In genomic region chr11:134412508-134413333, GRCh38 we compare ENCODE assay signal across 8 cellular contexts. TPM values are rescaled to one million over a fixed set of nuclear protein-coding genes. Genes with fewer than 3 reads are reported as not detected.
DNase-seq lines count a peak whose midpoint lies in the region; ATAC-seq, FAIRE-seq and TF ChIP-seq lines count a peak whose summit lies in the region.

No MANE protein-coding gene starts in this region.

- ATAC-seq in mucosa of descending colon = peak; percentile 28
- ATAC-seq in GM21526 (IDR thresholded peaks at IDR 0.05; ENCODE audit: low FRiP score, unreplicated experiment) = no peak

- FAIRE-seq in urothelium cell line (lab: Jason Lieb, UNC) = no peak

- DNase-seq in COR-L47 (lab: John Stamatoyannopoulos, UW) = peak; percentile 58
- DNase-seq in NCI-H345 (lab: John Stamatoyannopoulos, UW) = peak; percentile 48
- DNase-seq in cerebellum (ENCODE audit: low spot score) = peak; percentile 42
- no peak for DNase-seq in mucosa of descending colon
- peak; percentile 67 for DNase-seq in urothelium cell line (ENCODE audit: low spot score)
- no peak for DNase-seq in SKM-1 (lab: John Stamatoyannopoulos, UW; ENCODE audit: unreplicated experiment)
- DNase-seq in NCI-H1048 (lab: John Stamatoyannopoulos, UW) = no peak

- no peaks in the 10 kb centered on the region for H3K36me3 ChIP-seq in mucosa of descending colon (ENCODE audit: low read depth)

- intact Hi-C loops in mucosa of descending colon (cut with DNase I, micrococcal nuclease) = no loop called here

- TF ChIP-seq CTCF in mucosa of descending colon (IDR thresholded peaks at IDR 0.05) = no peak

- no peaks in the 10 kb centered on the region for H3K4me1 ChIP-seq in mucosa of descending colon (ENCODE audit: low read depth)

- H3K4me3 ChIP-seq in mucosa of descending colon = no peak overlapping the region

- no peaks in the 10 kb centered on the region for H3K9me3 ChIP-seq in mucosa of descending colon

RNA-seq across cellular contexts. Expression of gene B3GAT1, which starts 0.7 kb away (rescaled TPM):
- total RNA-seq in cerebellum (45.7 TPM), mucosa of descending colon (under 1 TPM; 0.09 to 0.38 (median 0.22) TPM)

Comparison
In these comparisons a context has a peak if more than half of its experiments do, and no peak if none do; other contexts are left out.
1. DNase-seq: peak in COR-L47 (single experiment), NCI-H345 (single experiment), cerebellum (single experiment) and urothelium cell line (single experiment); none in mucosa of descending colon (0 of 3), SKM-1 (single experiment) and NCI-H1048 (single experiment).
2. RNA of gene B3GAT1, which starts 0.7 kb away (total RNA-seq): 45.7 TPM in cerebellum (single experiment); 0.09 to 0.38 TPM in mucosa of descending colon; every median in the first group is over 10 times any median in the second.